25 cellular contexts compared by ENCODE assay signal in the genomic region with DNA sequence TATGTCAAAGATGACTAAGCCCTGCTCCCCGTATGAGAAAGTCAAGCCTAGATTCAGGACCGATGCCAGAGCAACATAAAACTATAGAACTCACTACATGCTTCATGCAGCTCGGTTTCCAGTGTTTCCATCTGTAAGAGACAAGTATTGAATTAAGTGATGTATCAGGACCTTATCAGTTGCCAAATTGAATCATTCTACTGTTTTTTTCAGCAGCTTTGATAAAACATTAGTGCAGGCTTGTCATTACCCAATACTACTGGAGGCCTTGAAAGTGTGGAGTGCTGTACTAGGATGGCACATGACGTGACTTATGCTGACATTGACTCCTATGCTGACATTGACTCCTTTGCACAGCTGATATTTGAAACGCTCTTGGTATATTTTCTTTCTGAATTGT. TPM values are rescaled to one million over a fixed set of nuclear protein-coding genes. Genes with fewer than 3 reads are reported as not detected.
"Had no signal": no experiment of that assay in that cellular context is flagged by ENCODE, and none has a peak within 500 bp of the region (broad histone marks: within the 10 kb centered on the region; RNA-seq: fewer than 3 reads in every experiment).

No MANE protein-coding gene starts in this region.

- H3K36me3 ChIP-seq: cardiac muscle cell had no signal

- H3K4me3 Mint-ChIP-seq: activated CD4-positive, alpha-beta memory T cell treated with anti-CD3 and anti-CD28 coated beads, Interleukin-2, amount 10 ng/mL, durations not matched to agents 7 days and 5 days; activated CD4-positive, alpha-beta T cell treated with anti-CD3 and anti-CD28 coated beads for 36 hours; activated naive CD4-positive, alpha-beta T cell treated with anti-CD3 and anti-CD28 coated beads for 36 hours; activated naive CD8-positive, alpha-beta T cell; activated T-helper 17 cell treated with anti-CD3 and anti-CD28 coated beads, Interleukin-2, amount 50 U/mL, for 72 hours; brain had no signal

- ATAC-seq: activated CD4-positive, alpha-beta T cell treated with anti-CD3 and anti-CD28 coated beads for 36 hours; activated T-helper 17 cell treated with anti-CD3 and anti-CD28 coated beads, Interleukin-2, amount 50 U/mL, for 72 hours had no signal

- DNase-seq: activated CD4-positive, alpha-beta memory T cell treated with anti-CD3 and anti-CD28 coated beads, Interleukin-2, amount 10 ng/mL, durations not matched to agents 7 days and 5 days; activated CD4-positive, alpha-beta T cell treated with anti-CD3 and anti-CD28 coated beads for 36 hours; activated CD4-positive, alpha-beta T cell treated with anti-CD3 and anti-CD28 coated beads, Interleukin-2, amount 50 U/mL, for 1 hour; activated CD4-positive, CD25-positive, alpha-beta regulatory T cell; activated gamma-delta T cell; activated naive CD4-positive, alpha-beta T cell treated with anti-CD3 and anti-CD28 coated beads for 36 hours; activated T-cell treated with anti-CD3 and anti-CD28 coated beads for 4 hours; activated T-cell treated with anti-CD3 and anti-CD28 coated beads, Interleukin-2, amount 50 U/mL, for 48 hours; amygdala; MM.1S; NCI-H1105; NCI-H1436 treated with DMSO at 0.1 percent for 48 hours; NCI-H187; NCI-H2107; NCI-H2171 treated with DMSO at 0.1 percent for 48 hours; NCI-H226; NCI-H526; NCI-H774; Right ventricle myocardium superior; T-helper 1 cell had no signal

- H3K4me3 ChIP-seq: cardiac muscle cell had no signal

- H3K4me1 Mint-ChIP-seq: activated T-helper 17 cell treated with anti-CD3 and anti-CD28 coated beads, Interleukin-2, amount 50 U/mL, for 72 hours had no signal

- H3K36me3 Mint-ChIP-seq: brain had no signal

- H3K27ac Mint-ChIP-seq: activated CD4-positive, alpha-beta memory T cell treated with anti-CD3 and anti-CD28 coated beads, Interleukin-2, amount 10 ng/mL, durations not matched to agents 7 days and 5 days; activated CD4-positive, alpha-beta T cell treated with anti-CD3 and anti-CD28 coated beads for 36 hours; activated naive CD4-positive, alpha-beta T cell treated with anti-CD3 and anti-CD28 coated beads for 36 hours; activated naive CD8-positive, alpha-beta T cell; activated T-helper 17 cell treated with anti-CD3 and anti-CD28 coated beads, Interleukin-2, amount 50 U/mL, for 72 hours; brain had no signal

- H3K27me3 ChIP-seq: cardiac muscle cell had no signal

RNA-seq across cellular contexts. Expression of a gene that starts 10.8 kb away (rescaled TPM):
- total RNA-seq: OCI-LY7 had no signal
